ENCODE assay signal across 33 cellular contexts in genomic region chr17:62073993-62074392, GRCh38.
"Had no signal": no experiment of that assay in that cellular context is flagged by ENCODE, and none has a peak within 500 bp of the region (broad histone marks: within the 10 kb centered on the region; RNA-seq: fewer than 3 reads in every experiment).

No MANE protein-coding gene starts in this region.

- H3K36me3 ChIP-seq: adrenal gland, ascending aorta, brain microvascular endothelial cell, breast epithelium, cardiac muscle cell had no signal

- H3K4me3 ChIP-seq: adrenal gland, ascending aorta, body of pancreas, breast epithelium, cardiac muscle cell had no signal

- FAIRE-seq: astrocyte, bronchial epithelial cell had no signal

- H3K27ac ChIP-seq: adrenal gland, ascending aorta, body of pancreas, brain microvascular endothelial cell, breast epithelium, cardiac muscle cell had no signal

- H3K9me3 ChIP-seq: adrenal gland, ascending aorta, body of pancreas, breast epithelium had no signal

- H3K27me3 ChIP-seq: adrenal gland, ascending aorta, body of pancreas, brain microvascular endothelial cell, breast epithelium, cardiac muscle cell had no signal

- DNase-seq: activated effector memory CD4-positive, alpha-beta T cell treated with anti-CD3 and anti-CD28 coated beads, Interleukin-2, amount 50 U/mL, for 16 hours; activated effector memory CD4-positive, alpha-beta T cell treated with Interleukin-2 at 50 U/mL for 16 hours; activated gamma-delta T cell; activated gamma-delta T cell treated with Interleukin-2 at 50 U/mL for 16 hours; activated naive CD4-positive, alpha-beta T cell; activated naive CD4-positive, alpha-beta T cell treated with anti-CD3 and anti-CD28 coated beads for 36 hours; activated naive CD4-positive, alpha-beta T cell treated with anti-CD3 and anti-CD28 coated beads, Interleukin-2, amount 10 ng/mL, durations not matched to agents 7 days and 5 days; activated naive CD4-positive, alpha-beta T cell treated with anti-CD3 and anti-CD28 coated beads, Interleukin-2, amount 50 U/mL, for 16 hours; activated naive CD4-positive, alpha-beta T cell treated with Interleukin-2 at 50 U/mL for 16 hours; activated naive CD8-positive, alpha-beta T cell treated with anti-CD3 and anti-CD28 coated beads for 36 hours; activated naive CD8-positive, alpha-beta T cell treated with anti-CD3 and anti-CD28 coated beads, Interleukin-2, amount 10 ng/mL, durations not matched to agents 7 days and 5 days; activated naive CD8-positive, alpha-beta T cell treated with anti-CD3 and anti-CD28 coated beads, Interleukin-2, amount 50 U/mL, for 24 hours; activated T-cell treated with anti-CD3 and anti-CD28 coated beads, Interleukin-2, amount 50 U/mL, for 24 hours; activated T-cell treated with anti-CD3 and anti-CD28 coated beads, Interleukin-2, amount 50 U/mL, for 4 hours; activated T-cell treated with anti-CD3 and anti-CD28 coated beads, Interleukin-2, amount 50 U/mL, for 48 hours; activated T-cell treated with anti-CD3 and anti-CD28 coated beads, Interleukin-2, amount 50 U/mL, for 72 hours; adrenal gland; amniotic stem cell; amygdala; anterior cingulate cortex; aorta; body of pancreas; brain microvascular endothelial cell; caudate nucleus; central memory CD4-positive, alpha-beta T cell; cerebellar nuclear complex had no signal

- H3K4me1 ChIP-seq: adrenal gland, ascending aorta, breast epithelium had no signal

- ATAC-seq: activated naive CD4-positive, alpha-beta T cell treated with anti-CD3 and anti-CD28 coated beads, Interleukin-2, amount 50 U/mL, for 72 hours; activated naive CD8-positive, alpha-beta T cell treated with anti-CD3 and anti-CD28 coated beads, Interleukin-2, amount 50 U/mL, for 24 hours; activated T-cell treated with anti-CD3 and anti-CD28 coated beads, Interleukin-2, amount 50 U/mL, for 4 hours; activated T-cell treated with anti-CD3 and anti-CD28 coated beads, Interleukin-2, amount 50 U/mL, for 72 hours; activated T-helper 17 cell treated with anti-CD3 and anti-CD28 coated beads, Interleukin-2, amount 50 U/mL, for 72 hours; body of pancreas had no signal
